In genomic region chr21:17981060-17981459, GRCh38 we compare ENCODE assay signal across 24 cellular contexts.
"Had no signal": no experiment of that assay in that cellular context is flagged by ENCODE, and none has a peak within 500 bp of the region (broad histone marks: within the 10 kb centered on the region; RNA-seq: fewer than 3 reads in every experiment).

No MANE protein-coding gene starts in this region.

- FAIRE-seq: islet of Langerhans, pancreas had no signal

- ATAC-seq: gastrocnemius medialis; left cardiac atrium; left ventricle myocardium superior; right lobe of liver; stimulated activated naive B cell treated with anti-CD40 and anti-IgM and Interleukin-4, amounts not matched to agents 10 μg/mL and 1 μg/mL and 100 μg/mL, for 72 hours; stimulated activated naive CD8-positive, alpha-beta T cell treated with anti-CD3 and anti-CD28 coated beads, Interleukin-15, amount 100 ng/mL, for 72 hours had no signal

- H3K27me3 ChIP-seq: dorsolateral prefrontal cortex, gastrocnemius medialis, heart right ventricle, pancreas, right lobe of liver, spleen, transverse colon had no signal

- H3K4me1 ChIP-seq: gastrocnemius medialis, pancreas, prostate gland, right lobe of liver, spleen, transverse colon had no signal

- H3K27ac ChIP-seq: dorsolateral prefrontal cortex, gastrocnemius medialis, prostate gland, right lobe of liver, thoracic aorta, transverse colon had no signal

- DNase-seq: cortex of kidney; dorsolateral prefrontal cortex; effector CD8-positive, alpha-beta T cell; gastrocnemius medialis; heart right ventricle; hypothalamus; left cardiac atrium; left ventricle myocardium superior; mesenchymal stem cell; midbrain; occipital lobe; pancreas; right lobe of liver; spleen; stimulated activated CD4-positive, alpha-beta T cell treated with anti-CD3 and anti-CD28 coated beads, Interleukin-15, amount 100 ng/mL, for 24 hours; stimulated activated CD4-positive, alpha-beta T cell treated with anti-CD3 and anti-CD28 coated beads, Interleukin-1b, Interleukin-23, amount 100 ng/mL, for 48 hours; stimulated activated CD4-positive, alpha-beta T cell treated with anti-CD3 and anti-CD28 coated beads, Interleukin-4, amount 100 ng/mL, for 24 hours; stimulated activated naive B cell treated with anti-CD40 and anti-IgM and Interleukin-4, amounts not matched to agents 10 μg/mL and 1 μg/mL and 100 μg/mL, for 72 hours; stimulated activated naive CD8-positive, alpha-beta T cell treated with anti-CD3 and anti-CD28 coated beads, Interleukin-15, amount 100 ng/mL, for 72 hours; substantia nigra; transverse colon had no signal
